ENCODE assay signal across 24 cellular contexts in the genomic region with DNA sequence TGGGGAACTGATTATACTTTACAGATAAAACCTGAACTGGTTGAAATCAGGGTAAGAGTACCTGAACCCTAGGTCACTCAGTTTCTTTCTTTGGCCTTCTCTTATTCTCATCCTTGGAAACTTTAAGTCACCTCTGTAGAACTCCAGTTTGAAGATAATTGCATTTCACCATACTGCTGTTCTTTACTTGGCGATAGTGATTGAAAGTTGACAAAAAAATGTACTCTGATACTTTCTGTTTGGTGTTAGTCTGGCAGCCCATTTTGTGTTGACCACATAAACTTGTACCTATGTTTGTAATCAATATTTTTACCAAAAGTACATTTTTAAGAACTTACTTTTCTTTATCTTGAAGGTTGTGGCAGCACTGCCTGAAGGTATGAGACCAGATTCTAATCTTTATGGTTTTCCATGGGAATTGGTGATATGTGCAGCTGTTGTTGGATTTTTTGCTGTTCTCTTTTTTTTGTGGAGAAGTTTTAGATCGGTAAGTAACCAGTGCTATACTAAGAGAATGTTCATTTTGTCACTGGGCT. TPM values are rescaled to one million over a fixed set of nuclear protein-coding genes. Genes with fewer than 3 reads are reported as not detected.
DNase-seq lines count a peak whose midpoint lies in the region; ATAC-seq, FAIRE-seq and TF ChIP-seq lines count a peak whose summit lies in the region.
"Had no signal": no experiment of that assay in that cellular context is flagged by ENCODE, and none has a peak within 500 bp of the region (broad histone marks: within the 10 kb centered on the region; RNA-seq: fewer than 3 reads in every experiment).

No MANE protein-coding gene starts in this region.

- H3K9me3 Mint-ChIP-seq in stimulated activated naive CD8-positive, alpha-beta T cell treated with anti-CD3 and anti-CD28 coated beads, Interleukin-15, Interleukin-2, amounts not matched to agents 100 ng/mL and 50 ng/mL, for 24 hours, result peaks cover 3% of the 10 kb centered on the region
- peaks cover 7 to 13% of the 10 kb centered on the region in 2 donors for H3K9me3 Mint-ChIP-seq in stimulated activated naive CD8-positive, alpha-beta T cell treated with anti-CD3 and anti-CD28 coated beads, Interleukin-15, amount 100 ng/mL, for 72 hours
- H3K9me3 Mint-ChIP-seq in naive thymus-derived CD8-positive, alpha-beta T cell, result peaks cover 0 to 6% (median 0%) of the 10 kb centered on the region in 9 donors

- no peaks in the 10 kb centered on the region; the same call in 1 of the 2 replicates for H4K20me1 ChIP-seq in K562 (replicated peaks; ENCODE audit: control insufficient read depth, insufficient read depth, low read length)

- TF ChIP-seq EP300 in K562 (IDR thresholded peaks at IDR 0.05; ENCODE audit: low read length), result no peak

- no peak for ATAC-seq in stimulated activated naive CD8-positive, alpha-beta T cell treated with anti-CD3 and anti-CD28 coated beads, Interleukin-15, amount 100 ng/mL, for 72 hours
- ATAC-seq in K562 (peak; percentile 15; the same call in 1 of the 3 replicates), GM19324 (IDR thresholded peaks at IDR 0.05; ENCODE audit: low FRiP score, unreplicated experiment) (no peak)
- ATAC-seq in naive thymus-derived CD8-positive, alpha-beta T cell, result no peak
- ATAC-seq: lower lobe of right lung, SK-N-SH treated with all-trans-retinoic acid at 6 μM for 48 hours had no signal

- H3K36me3 Mint-ChIP-seq in stimulated activated naive CD8-positive, alpha-beta T cell treated with anti-CD3 and anti-CD28 coated beads, Interleukin-15, Interleukin-2, amounts not matched to agents 100 ng/mL and 50 ng/mL, for 24 hours (ENCODE audit: low read depth), result peaks cover 33% of the 10 kb centered on the region
- peaks cover 0 to 45% (median 25%) of the 10 kb centered on the region in 3 donors for H3K36me3 Mint-ChIP-seq in naive thymus-derived CD8-positive, alpha-beta T cell

- intact Hi-C loops in K562 (cut with micrococcal nuclease), result no loop called here

- TF ChIP-seq POLR2A in K562 (conservative IDR thresholded peaks at IDR 0.05), result no peak

- FAIRE-seq in K562 (lab: Jason Lieb, UNC), result no peak
- FAIRE-seq: bronchial epithelial cell, keratinocyte, urothelium cell line had no signal

- 55% methylated on average over 2 of the region's 2 CpGs for WGBS in K562 (ENCODE audit: insufficient coverage, low coverage, missing lambda C conversion rate)

- no TSS peak for BruUV-seq in K562 (replicated peaks; lab: Mats Ljungman, UMichigan)

- DNase-seq in stimulated activated naive CD8-positive, alpha-beta T cell treated with anti-CD3 and anti-CD28 coated beads, Interleukin-15, amount 100 ng/mL, for 72 hours, result no peak
- no peak for DNase-seq in K562 (ENCODE audit: extremely low read depth in 1 of 4, low spot score in 3 of 4)
- no peak for DNase-seq in naive thymus-derived CD8-positive, alpha-beta T cell
- no peak for DNase-seq in activated gamma-delta T cell (lab: John Stamatoyannopoulos, UW)
- DNase-seq in kidney glomerular epithelial cell (lab: John Stamatoyannopoulos, UW), result no peak
- DNase-seq: amygdala; colonic mucosa; DMS 273 treated with DMSO at 0.1 percent for 48 hours; endodermal cell; HCEC 1CT; lower lobe of right lung; NCI-H2081; NCI-H446; NCI-H82; stimulated activated CD4-positive, alpha-beta T cell treated with anti-CD3 and anti-CD28 coated beads, Interleukin-2, amount 100 ng/mL, for 24 hours had no signal

- no peaks in the 10 kb centered on the region for H3K27me3 Mint-ChIP-seq in stimulated activated naive CD8-positive, alpha-beta T cell treated with anti-CD3 and anti-CD28 coated beads, Interleukin-15, Interleukin-2, amounts not matched to agents 100 ng/mL and 50 ng/mL, for 24 hours
- H3K27me3 Mint-ChIP-seq in stimulated activated naive CD8-positive, alpha-beta T cell treated with anti-CD3 and anti-CD28 coated beads, Interleukin-15, amount 100 ng/mL, for 72 hours, result no peaks in the 10 kb centered on the region
- H3K27me3 Mint-ChIP-seq in naive thymus-derived CD8-positive, alpha-beta T cell, result no peaks in the 10 kb centered on the region

- H3K4me3 ChIP-seq in K562, result no peak overlapping the region
- H3K4me3 ChIP-seq: BLaER1 treated with 17β-estradiol and CSF1 and Interleukin-3, amounts not matched to agents 10 nM and 100 nM; colonic mucosa; lower lobe of right lung; smooth muscle cell had no signal

- H3K9me1 ChIP-seq in K562 (ENCODE audit: control insufficient read depth, insufficient read depth, low read length), result no peaks in the 10 kb centered on the region

- no peak overlapping the region for H2AFZ ChIP-seq in K562 (ENCODE audit: low read depth, low read length)

- CTCF ChIA-PET in K562 (lab: Yijun Ruan, JAX; ENCODE audit: low intra/inter-chr PET ratio), result no interaction called here

- no peak overlapping the region for H3K9ac ChIP-seq in K562 (ENCODE audit: insufficient read depth in 1 of 2, low read depth in 2 of 2, low read length in 2 of 2)
- H3K9ac ChIP-seq: BLaER1 treated with 17β-estradiol and CSF1 and Interleukin-3, amounts not matched to agents 10 nM and 100 nM had no signal

- TF ChIP-seq RAD21 in K562 (CRISPR knock-in tag; conservative IDR thresholded peaks at IDR 0.05 in 1 of 2, IDR thresholded peaks at IDR 0.05 in 1 of 2), result no peak

- POLR2A ChIA-PET in K562 (lab: Yijun Ruan, JAX), result interaction anchor here (1.0 kb wide), 1 partner anchor 9 kb away, joined by 3 read pairs; no protein-coding TSS in a partner anchor
- POLR2A ChIA-PET in naive thymus-derived CD8-positive, alpha-beta T cell (lab: Charles Lee), result no interaction called here

- no peaks in the 10 kb centered on the region for H3K27me3 ChIP-seq in K562 (ENCODE audit: control insufficient read depth in 2 of 2, insufficient read depth in 2 of 2, low read length in 2 of 2)
- H3K27me3 ChIP-seq: BLaER1 treated with 17β-estradiol and CSF1 and Interleukin-3, amounts not matched to agents 10 nM and 100 nM; colonic mucosa had no signal

- in situ Hi-C loops in K562 (cut with MboI), result no loop called here

- H3K4me2 ChIP-seq in K562 (ENCODE audit: insufficient read depth, low read length), result no peak overlapping the region
- H3K4me2 ChIP-seq: BLaER1 treated with 17β-estradiol and CSF1 and Interleukin-3, amounts not matched to agents 10 nM and 100 nM; smooth muscle cell had no signal

- H3K36me3 ChIP-seq in K562 (ENCODE audit: control insufficient read depth, insufficient read depth, low read length), result peaks cover 4% of the 10 kb centered on the region; the same call in 1 of the 3 replicates
- H3K36me3 ChIP-seq: colonic mucosa had no signal

- no peak for TF ChIP-seq CTCF in K562 (IDR thresholded peaks at IDR 0.05 in 2 of 3, conservative IDR thresholded peaks at IDR 0.05 in 1 of 3; ENCODE audit: insufficient read depth in 2 of 3, low read depth in 1 of 3, low read length in 3 of 3)

- H3K4me1 ChIP-seq in K562 (replicated peaks in 1 of 2; ENCODE audit: control insufficient read depth in 2 of 2, insufficient read depth in 2 of 2, low read length in 2 of 2), result no peaks in the 10 kb centered on the region; a peak in 1 of 5 replicates
- H3K4me1 ChIP-seq: BLaER1 treated with 17β-estradiol and CSF1 and Interleukin-3, amounts not matched to agents 10 nM and 100 nM; colonic mucosa; lower lobe of right lung had no signal

- H3K27ac ChIP-seq in K562 (ENCODE audit: extremely low read depth, low read depth, low read length), result no peak overlapping the region
- H3K27ac ChIP-seq: BLaER1 treated with 17β-estradiol and CSF1 and Interleukin-3, amounts not matched to agents 10 nM and 100 nM; colonic mucosa; lower lobe of right lung had no signal

- H3K27ac Mint-ChIP-seq in stimulated activated naive CD8-positive, alpha-beta T cell treated with anti-CD3 and anti-CD28 coated beads, Interleukin-15, Interleukin-2, amounts not matched to agents 100 ng/mL and 50 ng/mL, for 24 hours, result peak overlapping the region; percentile 41
- H3K27ac Mint-ChIP-seq in stimulated activated naive CD8-positive, alpha-beta T cell treated with anti-CD3 and anti-CD28 coated beads, Interleukin-15, amount 100 ng/mL, for 72 hours, result peak overlapping the region in 1 of 2 donors; percentile 19
- peak overlapping the region in 8 of 10 donors; percentile 10 to 84 (median 64) for H3K27ac Mint-ChIP-seq in naive thymus-derived CD8-positive, alpha-beta T cell
- H3K27ac Mint-ChIP-seq: endodermal cell; T-helper 2 cell treated with Interferon-gamma antibody and Interleukin-4, amounts not matched to agents 5 μg/mL and 100 μg/mL, for 36 hours had no signal

- H3K4me3 Mint-ChIP-seq in stimulated activated naive CD8-positive, alpha-beta T cell treated with anti-CD3 and anti-CD28 coated beads, Interleukin-15, Interleukin-2, amounts not matched to agents 100 ng/mL and 50 ng/mL, for 24 hours, result no peak overlapping the region
- no peak overlapping the region for H3K4me3 Mint-ChIP-seq in stimulated activated naive CD8-positive, alpha-beta T cell treated with anti-CD3 and anti-CD28 coated beads, Interleukin-15, amount 100 ng/mL, for 72 hours
- H3K4me3 Mint-ChIP-seq in naive thymus-derived CD8-positive, alpha-beta T cell, result no peak overlapping the region
- H3K4me3 Mint-ChIP-seq: endodermal cell; T-helper 2 cell treated with Interferon-gamma antibody and Interleukin-4, amounts not matched to agents 5 μg/mL and 100 μg/mL, for 36 hours had no signal

- peaks cover 40% of the 10 kb centered on the region for H3K79me2 ChIP-seq in K562 (ENCODE audit: control insufficient read depth, insufficient read depth, low read length)

- H3K4me1 Mint-ChIP-seq in stimulated activated naive CD8-positive, alpha-beta T cell treated with anti-CD3 and anti-CD28 coated beads, Interleukin-15, Interleukin-2, amounts not matched to agents 100 ng/mL and 50 ng/mL, for 24 hours (ENCODE audit: low read depth), result peaks cover 58% of the 10 kb centered on the region
- H3K4me1 Mint-ChIP-seq in stimulated activated naive CD8-positive, alpha-beta T cell treated with anti-CD3 and anti-CD28 coated beads, Interleukin-15, amount 100 ng/mL, for 72 hours, result peaks cover 64% of the 10 kb centered on the region
- H3K4me1 Mint-ChIP-seq in naive thymus-derived CD8-positive, alpha-beta T cell, result peaks cover 23 to 56% (median 54%) of the 10 kb centered on the region in 4 donors
- H3K4me1 Mint-ChIP-seq: endodermal cell had no signal

- 0 out of 2 replicates have a peak, but pooled peaks cover 1% of the 10 kb centered on the region for H3K9me3 ChIP-seq in K562 (replicated peaks; ENCODE audit: control insufficient read depth, insufficient read depth, low read depth, low read length)
- H3K9me3 ChIP-seq: colonic mucosa, lower lobe of right lung had no signal

RNA-seq across cellular contexts. Expression of gene MIA2, which starts 42.9 kb away (rescaled TPM):
- 7.1 and 20.8 TPM in 2 replicates for total RNA-seq in K562 (2011; cell fraction: chromatin; rRNA removed; ENCODE audit: low replicate concordance)
- total RNA-seq in K562 (2011; cell fraction: nucleolus; rRNA removed), result 5.3 and 8.0 TPM in 2 replicates
- 12.2 and 17.0 TPM in 2 replicates for total RNA-seq in K562 (2011; cell fraction: nucleoplasm; rRNA removed)
- total RNA-seq in K562 (2014; rRNA removed), result 6.9 and 7.2 TPM in 2 replicates
- total RNA-seq in K562 (2014; rRNA removed; fragmentation: Illumina TruSeq; extraction: Trizol), result 17.0 and 18.9 TPM in 2 replicates
- 11.8 and 13.6 TPM in 2 replicates for total RNA-seq in K562 (2015; rRNA removed; fragmentation: Illumina TruSeq; extraction: Trizol)
- 10.4 and 12.8 TPM in 2 replicates for total RNA-seq in K562 (2021)
- 12.3 and 13.0 TPM in 2 replicates for polyA plus RNA-seq in K562 (2011; rRNA removed)
- polyA plus RNA-seq in K562 (2011; cell fraction: cytosol; rRNA removed), result 6.4 and 8.1 TPM in 2 replicates
- polyA plus RNA-seq in K562 (2011; cell fraction: nucleus; rRNA removed), result 10.6 and 11.1 TPM in 2 replicates
- polyA plus RNA-seq in K562 (2012), result 7.3 and 17.5 TPM in 2 replicates
- polyA plus RNA-seq in K562 (2014; fragmentation: Illumina TruSeq; extraction: Trizol), result 18.3 and 21.8 TPM in 2 replicates
- 10 to 100 TPM in 1 of 2 experiments, 1 to 10 TPM in 1; 6.0 to 11.5 TPM for polyA plus RNA-seq in K562 (2014; fragmentation: Nextera tagmentation; extraction: Ambion mirVana)
- polyA plus RNA-seq in K562 (2014; rRNA removed), result 11.8 and 12.2 TPM in 2 replicates
- polyA minus RNA-seq in K562 (2011; rRNA and poly(A)+ RNA removed), result 8.6 and 10.0 TPM in 2 replicates
- 4.2 and 5.0 TPM in 2 replicates for polyA minus RNA-seq in K562 (2011; cell fraction: cytosol; rRNA and poly(A)+ RNA removed)
- polyA minus RNA-seq in K562 (2011; cell fraction: nucleus; rRNA and poly(A)+ RNA removed), result 5.0 and 7.9 TPM in 2 replicates
- total RNA-seq in naive thymus-derived CD8-positive, alpha-beta T cell, result 10 to 100 TPM; 26.0 to 26.1 TPM
- 10 to 100 TPM; 21.5 to 23.1 (median 22.4) TPM for polyA plus RNA-seq in naive thymus-derived CD8-positive, alpha-beta T cell
